18 cellular contexts compared by ENCODE assay signal in the genomic region with DNA sequence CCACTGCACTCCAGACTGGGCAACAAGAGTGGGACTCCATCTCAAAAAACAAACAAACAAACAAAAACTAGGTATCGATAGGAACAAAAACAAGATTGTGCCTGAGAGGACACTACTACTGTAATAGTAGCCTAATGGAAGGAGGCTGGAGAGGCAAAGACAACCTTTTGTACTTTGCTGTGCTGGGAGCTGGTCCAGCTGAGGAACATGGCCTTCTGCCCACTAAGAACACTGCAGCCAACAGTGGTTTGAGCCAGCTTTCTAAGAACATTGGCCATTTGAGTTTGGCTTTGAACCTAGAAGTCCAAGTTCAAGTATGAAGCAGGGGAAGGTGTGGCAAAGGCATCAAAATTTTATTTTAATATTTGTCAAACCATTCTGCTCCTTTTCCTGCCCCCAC. TPM values are rescaled to one million over a fixed set of nuclear protein-coding genes. Genes with fewer than 3 reads are reported as not detected.
DNase-seq lines count a peak whose midpoint lies in the region; ATAC-seq and TF ChIP-seq lines count a peak whose summit lies in the region.
"Had no signal": no experiment of that assay in that cellular context is flagged by ENCODE, and none has a peak within 500 bp of the region (broad histone marks: within the 10 kb centered on the region; RNA-seq: fewer than 3 reads in every experiment).

No MANE protein-coding gene starts in this region.

- no peak overlapping the region for H3K4me3 ChIP-seq in right cardiac atrium (ENCODE audit: low read length)
- H3K4me3 ChIP-seq in stomach: no peak overlapping the region
- no peak overlapping the region for H3K4me3 ChIP-seq in upper lobe of left lung

- TF ChIP-seq CTCF in stomach (IDR thresholded peaks at IDR 0.05): no peak
- TF ChIP-seq CTCF in upper lobe of left lung (IDR thresholded peaks at IDR 0.05): no peak

- 54% methylated on average over 1 of the region's 1 CpG for WGBS in right cardiac atrium
- 21 to 40% (median 30%) methylated on average over 1 of the region's 1 CpG for WGBS in stomach, 5 donors
- whole genome bisulfite sequencing in upper lobe of left lung, 2 donors: 83 to 91% methylated on average over 1 of the region's 1 CpG

- intact Hi-C loops in right cardiac atrium (cut with DNase I) (no loop called here), stomach (cut with DNase I; ENCODE audit: low total_unique reads) (no loop called here)

- TF ChIP-seq EP300 in stomach (IDR thresholded peaks at IDR 0.05) (no peak), upper lobe of left lung (IDR thresholded peaks at IDR 0.05) (no peak)

- ATAC-seq in right cardiac atrium (peak; percentile 79 to 90), upper lobe of left lung (ENCODE audit: low FRiP score in 2 of 2) (no peak), HG03095 (IDR thresholded peaks at IDR 0.05; ENCODE audit: unreplicated experiment) (no peak), HG02623 (IDR thresholded peaks at IDR 0.05; ENCODE audit: unreplicated experiment) (no peak)
- ATAC-seq: esophagus mucosa, natural killer cell had no signal

- H3K36me3 ChIP-seq in stomach: no peaks in the 10 kb centered on the region
- no peaks in the 10 kb centered on the region for H3K36me3 ChIP-seq in upper lobe of left lung

- no peak overlapping the region for H3K27ac ChIP-seq in right cardiac atrium (ENCODE audit: low read length)
- H3K27ac ChIP-seq in stomach: no peak overlapping the region
- no peak overlapping the region for H3K27ac ChIP-seq in upper lobe of left lung
- H3K27ac ChIP-seq: RWPE1 had no signal

- H3K27me3 ChIP-seq in right cardiac atrium (ENCODE audit: control insufficient read depth, insufficient read depth) (no peaks in the 10 kb centered on the region), stomach (no peaks in the 10 kb centered on the region), upper lobe of left lung (no peaks in the 10 kb centered on the region)

- H3K9me3 ChIP-seq in right cardiac atrium (ENCODE audit: control insufficient read depth, low read length) (no peaks in the 10 kb centered on the region), stomach (no peaks in the 10 kb centered on the region), upper lobe of left lung (no peaks in the 10 kb centered on the region)

- TF ChIP-seq POLR2A in stomach (IDR thresholded peaks at IDR 0.05): no peak
- no peak for TF ChIP-seq POLR2A in upper lobe of left lung (IDR thresholded peaks at IDR 0.05)

- H3K4me1 ChIP-seq in right cardiac atrium (ENCODE audit: control insufficient read depth, insufficient read depth, low read length) (no peaks in the 10 kb centered on the region), stomach (peaks cover 0 to 33% (median 20%) of the 10 kb centered on the region in 4 donors), upper lobe of left lung (no peaks in the 10 kb centered on the region)

- DNase-seq in NCI-H446 treated with DMSO at 0.1 percent for 48 hours (lab: John Stamatoyannopoulos, UW): peak; percentile 30
- peak; percentile 25 for DNase-seq in cerebellar cortex (ENCODE audit: low spot score)
- DNase-seq in right cardiac atrium: peak; percentile 26 to 71 (median 68)
- DNase-seq in stomach: peak; percentile 78
- no peak for DNase-seq in upper lobe of left lung
- DNase-seq: activated CD4-positive, alpha-beta T cell treated with anti-CD3 and anti-CD28 coated beads, Interleukin-2, amount 10 ng/mL, durations not matched to agents 7 days and 5 days; DND-41; effector CD4-positive, alpha-beta T cell; islet precursor cell; natural killer cell; NCI-H187; NCI-H510A treated with DMSO at 0.1 percent for 48 hours; stimulated activated CD8-positive, alpha-beta memory T cell treated with anti-CD3 and anti-CD28 coated beads, Interleukin-4, amount 100 ng/mL, for 48 hours had no signal

RNA-seq across cellular contexts. Expression of gene RGS8, which starts 22.7 kb away (rescaled TPM):
- under 1 TPM in 1 of 4 donors, not detected in 3; 0.33 TPM for total RNA-seq in right cardiac atrium
- 0.02 TPM for polyA plus RNA-seq in right cardiac atrium
- not detected for total RNA-seq in stomach
- polyA plus RNA-seq in stomach: not detected
- total RNA-seq in upper lobe of left lung: under 1 TPM in 1 of 6 donors, not detected in 5; 0.20 TPM
- total RNA-seq: activated CD4-positive, alpha-beta T cell treated with anti-CD3 and anti-CD28 coated beads, Interleukin-2, amount 10 ng/mL, durations not matched to agents 7 days and 5 days; activated T-helper 2 cell treated with anti-CD3 and anti-CD28 coated beads, Interferon-gamma antibody, Interleukin-2, Interleukin-4, amounts not matched to agents 10 μg/mL and 5 μg/mL and 100 μg/mL, durations not matched to agents 14 hours and 24 hours and 36 hours; esophagus mucosa; natural killer cell had no signal

Comparison
In these comparisons a context has a peak if more than half of its experiments do, and no peak if none do; other contexts are left out.
1. DNase-seq: peak in NCI-H446 treated with DMSO at 0.1 percent for 48 hours (single experiment), cerebellar cortex (single experiment), right cardiac atrium (3 of 3) and stomach (single experiment); none in upper lobe of left lung (0 of 2).
2. ATAC-seq: peak in right cardiac atrium (2 of 2); none in upper lobe of left lung (0 of 2), HG03095 (single experiment) and HG02623 (single experiment).